Comparison of ENCODE assay signal across 8 cellular contexts in the genomic region with DNA sequence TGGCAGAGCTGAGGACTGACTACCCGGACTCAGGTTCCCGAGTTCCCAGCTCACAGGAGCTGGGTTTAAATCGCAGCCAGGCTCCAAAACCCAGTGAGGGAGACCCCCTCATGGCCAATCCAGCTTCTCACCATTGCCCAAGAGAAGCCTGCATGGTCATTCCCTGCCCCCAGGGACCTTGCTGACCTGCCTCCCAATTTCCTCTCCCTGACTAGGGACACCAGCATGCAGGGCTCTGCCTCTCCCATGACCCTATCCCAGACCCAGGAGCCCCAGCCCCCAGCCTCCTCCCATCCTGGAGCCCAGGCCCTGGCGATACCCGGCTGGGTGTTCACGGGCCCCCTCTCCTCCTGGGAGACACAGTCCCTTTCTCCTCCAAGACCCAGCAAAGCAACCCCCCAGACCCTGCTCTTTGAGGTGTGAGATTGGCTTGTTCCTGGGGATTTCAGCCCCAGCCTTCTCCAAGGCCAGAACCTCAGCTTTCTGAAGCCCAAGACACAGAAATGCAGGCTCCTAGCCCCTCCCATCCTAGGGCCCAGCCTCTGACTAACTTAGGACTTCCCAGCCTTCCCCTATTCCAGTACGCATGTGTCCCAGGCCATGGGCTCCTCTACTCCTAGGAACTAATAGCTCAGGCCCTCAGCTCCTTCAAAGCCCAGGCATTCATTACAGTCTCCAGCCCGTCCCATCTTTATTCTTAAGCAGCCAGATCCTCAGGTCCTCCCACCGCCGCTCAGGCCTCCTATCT. TPM values are rescaled to one million over a fixed set of nuclear protein-coding genes. Genes with fewer than 3 reads are reported as not detected.
DNase-seq lines count a peak whose midpoint lies in the region; ATAC-seq and TF ChIP-seq lines count a peak whose summit lies in the region.

No MANE protein-coding gene starts in this region.

- intact Hi-C loops in activated CD4-positive, alpha-beta T cell treated with anti-CD3 and anti-CD28 coated beads, Interleukin-2, amount 10 ng/mL, durations not matched to agents 24 days and 14 days (cut with micrococcal nuclease): loop anchor here (2.0 to 5.0 kb wide), 4 partner anchors 13 to 355 kb away; partner anchors contain the start of genes BAX, C19orf73, DBP and PPFIA3

- no peaks in the 10 kb centered on the region for H3K9me3 ChIP-seq in liver (ENCODE audit: control insufficient read depth in 4 of 4, low read length in 3 of 4)

- H3K27ac ChIP-seq in coronary artery: peak overlapping the region; percentile 94 to 100
- peak overlapping the region; percentile 89 to 99 for H3K27ac ChIP-seq in liver (ENCODE audit: low read depth in 1 of 2, low read length in 2 of 2)
- H3K27ac ChIP-seq in temporal lobe (ENCODE audit: low read depth, low read length): peak overlapping the region; percentile 97

- peak overlapping the region; percentile 91 for H3K27ac Mint-ChIP-seq in activated CD4-positive, alpha-beta T cell treated with anti-CD3 and anti-CD28 coated beads, Interleukin-2, amount 10 ng/mL, durations not matched to agents 24 days and 14 days

- peak overlapping the region; percentile 60 to 98 for H3K9ac ChIP-seq in liver (ENCODE audit: low read depth in 1 of 2, low read length in 2 of 2)

- no peak for TF ChIP-seq CTCF in coronary artery (IDR thresholded peaks at IDR 0.05)
- TF ChIP-seq CTCF in liver (IDR thresholded peaks at IDR 0.05; ENCODE audit: low read depth, low read length, missing input control): no peak

- H3K4me3 Mint-ChIP-seq in activated CD4-positive, alpha-beta T cell treated with anti-CD3 and anti-CD28 coated beads, Interleukin-2, amount 10 ng/mL, durations not matched to agents 24 days and 14 days: peak overlapping the region; percentile 92

- peaks cover 35% of the 10 kb centered on the region for H3K36me3 Mint-ChIP-seq in activated CD4-positive, alpha-beta T cell treated with anti-CD3 and anti-CD28 coated beads, Interleukin-2, amount 10 ng/mL, durations not matched to agents 24 days and 14 days (ENCODE audit: low read depth)

- H3K4me3 ChIP-seq in coronary artery (peak overlapping the region; percentile 99), liver (ENCODE audit: low read depth in 1 of 3, low read length in 3 of 3) (peak overlapping the region; percentile 58 to 96 (median 71))

- no peaks in the 10 kb centered on the region for H3K27me3 ChIP-seq in liver (ENCODE audit: control insufficient read depth in 4 of 4, insufficient read depth in 4 of 4, low read length in 3 of 4)

- no peaks in the 10 kb centered on the region for H3K9me3 Mint-ChIP-seq in activated CD4-positive, alpha-beta T cell treated with anti-CD3 and anti-CD28 coated beads, Interleukin-2, amount 10 ng/mL, durations not matched to agents 24 days and 14 days

- peak; percentile 66 for DNase-seq in activated CD4-positive, alpha-beta T cell treated with anti-CD3 and anti-CD28 coated beads, Interleukin-2, amount 10 ng/mL, durations not matched to agents 24 days and 14 days
- DNase-seq in activated CD4-positive, alpha-beta T cell treated with anti-CD3 and anti-CD28 coated beads, Interleukin-2, amount 50 U/mL, for 1 hour: no peak
- DNase-seq in coronary artery (ENCODE audit: low spot score) (peak; percentile 86), T-helper 9 cell (no peak)

- peaks cover 37% of the 10 kb centered on the region for H3K4me1 Mint-ChIP-seq in activated CD4-positive, alpha-beta T cell treated with anti-CD3 and anti-CD28 coated beads, Interleukin-2, amount 10 ng/mL, durations not matched to agents 24 days and 14 days

- no peak for TF ChIP-seq RAD21 in liver (IDR thresholded peaks at IDR 0.05)

- no peaks in the 10 kb centered on the region for H3K27me3 Mint-ChIP-seq in activated CD4-positive, alpha-beta T cell treated with anti-CD3 and anti-CD28 coated beads, Interleukin-2, amount 10 ng/mL, durations not matched to agents 24 days and 14 days

- ATAC-seq in HG02588 (IDR thresholded peaks at IDR 0.05; ENCODE audit: unreplicated experiment): no peak

- H3K36me3 ChIP-seq in liver (ENCODE audit: control insufficient read depth in 4 of 4, insufficient read depth in 3 of 4, low read depth in 1 of 4, low read length in 3 of 4): peaks cover 2 to 10% (median 6%) of the 10 kb centered on the region in 4 donors

- peaks cover 12 to 28% (median 17%) of the 10 kb centered on the region in 4 donors for H3K4me1 ChIP-seq in liver (ENCODE audit: control insufficient read depth in 4 of 4, insufficient read depth in 4 of 4, low read length in 3 of 4)

- 44% methylated on average over 10 of the region's 10 CpGs for WGBS in liver

TF ChIP-seq in liver, 16 proteins besides CTCF, POLR2A, EP300 and RAD21:
- no peak for TF ChIP-seq ATF3 (IDR thresholded peaks at IDR 0.05)
- peak; percentile 24 for TF ChIP-seq REST (IDR thresholded peaks at IDR 0.05)

RNA-seq across cellular contexts. Expression of gene GYS1, which starts 1.1 kb away (rescaled TPM):
- 73.8 and 77.8 TPM in 2 replicates for total RNA-seq in activated CD4-positive, alpha-beta T cell treated with anti-CD3 and anti-CD28 coated beads, Interleukin-2, amount 10 ng/mL, durations not matched to agents 24 days and 14 days
- 65.3 TPM for polyA plus RNA-seq in PFSK-1 (2012; ENCODE audit: insufficient read length, low read depth)
- total RNA-seq in liver (1 to 10 TPM; 8.4 to 8.7 TPM), temporal lobe (13.8 TPM)
- polyA plus RNA-seq in liver: 1 to 10 TPM; 2.6 to 4.2 TPM

RNA-seq across cellular contexts. Expression of gene RUVBL2, which starts 1.7 kb away (rescaled TPM):
- total RNA-seq in activated CD4-positive, alpha-beta T cell treated with anti-CD3 and anti-CD28 coated beads, Interleukin-2, amount 10 ng/mL, durations not matched to agents 24 days and 14 days: 190 and 195 TPM in 2 replicates
- 340 TPM for polyA plus RNA-seq in PFSK-1 (2012; ENCODE audit: insufficient read length, low read depth)
- total RNA-seq in liver (10 to 100 TPM; 52.5 to 80.1 TPM), temporal lobe (60.5 TPM)
- polyA plus RNA-seq in liver: 10 to 100 TPM; 29.6 to 46.7 TPM

RNA-seq across cellular contexts. Expression of gene LHB, which starts 24.9 kb away (rescaled TPM):
- total RNA-seq in activated CD4-positive, alpha-beta T cell treated with anti-CD3 and anti-CD28 coated beads, Interleukin-2, amount 10 ng/mL, durations not matched to agents 24 days and 14 days: not detected in 2 replicates
- polyA plus RNA-seq in PFSK-1 (2012; ENCODE audit: insufficient read length, low read depth): 0.75 TPM
- not detected for total RNA-seq in liver
- not detected for polyA plus RNA-seq in liver
- not detected for total RNA-seq in temporal lobe

RNA-seq across cellular contexts. Expression of gene FTL, which starts 26.9 kb away (rescaled TPM):
- total RNA-seq in activated CD4-positive, alpha-beta T cell treated with anti-CD3 and anti-CD28 coated beads, Interleukin-2, amount 10 ng/mL, durations not matched to agents 24 days and 14 days: 696 and 697 TPM in 2 replicates
- 1,148 TPM for polyA plus RNA-seq in PFSK-1 (2012; ENCODE audit: insufficient read length, low read depth)
- total RNA-seq in liver: 1,000 to 10,000 TPM; 2,528 to 9,360 TPM
- over 10,000 TPM; 15,042 to 16,395 TPM for polyA plus RNA-seq in liver
- 634 TPM for total RNA-seq in temporal lobe

RNA-seq across cellular contexts. Expression of gene CGB3, which starts 32.1 kb away (rescaled TPM):
- total RNA-seq in activated CD4-positive, alpha-beta T cell treated with anti-CD3 and anti-CD28 coated beads, Interleukin-2, amount 10 ng/mL, durations not matched to agents 24 days and 14 days: not detected in 2 replicates
- polyA plus RNA-seq in PFSK-1 (2012; ENCODE audit: insufficient read length, low read depth): not detected
- total RNA-seq in liver (not detected), temporal lobe (not detected)
- not detected for polyA plus RNA-seq in liver

Comparison
In these comparisons a context has a peak if more than half of its experiments do, and no peak if none do; other contexts are left out.
1. DNase-seq: peak in activated CD4-positive, alpha-beta T cell treated with anti-CD3 and anti-CD28 coated beads, Interleukin-2, amount 10 ng/mL, durations not matched to agents 24 days and 14 days (single experiment) and coronary artery (single experiment); none in activated CD4-positive, alpha-beta T cell treated with anti-CD3 and anti-CD28 coated beads, Interleukin-2, amount 50 U/mL, for 1 hour (single experiment) and T-helper 9 cell (single experiment).
2. Peak in every context shown above with its lines, with median percentiles within 50 percentile points of each other: H3K27ac ChIP-seq.